In genomic region chr11:134050541-134051383, GRCh38 we compare ENCODE assay signal across 8 cellular contexts. TPM values are rescaled to one million over a fixed set of nuclear protein-coding genes. Genes with fewer than 3 reads are reported as not detected.
A peak's percentile ranks its signal among the peaks of the same experiment; 100 is the strongest.
DNase-seq lines count a peak whose midpoint lies in the region; ATAC-seq and TF ChIP-seq lines count a peak whose summit lies in the region.

No MANE protein-coding gene starts in this region.

- H3K9ac ChIP-seq in GM23248: peak overlapping the region; percentile 32; the same call in 1 of the 2 replicates

- H3K4me1 Mint-ChIP-seq in activated naive CD4-positive, alpha-beta T cell treated with anti-CD3 and anti-CD28 coated beads, Interleukin-2, amount 10 ng/mL, durations not matched to agents 7 days and 5 days: peaks cover 17% of the 10 kb centered on the region

- no peaks in the 10 kb centered on the region for H3K9me3 Mint-ChIP-seq in activated naive CD4-positive, alpha-beta T cell treated with anti-CD3 and anti-CD28 coated beads, Interleukin-2, amount 10 ng/mL, durations not matched to agents 7 days and 5 days

- H3K27ac Mint-ChIP-seq in activated naive CD4-positive, alpha-beta T cell treated with anti-CD3 and anti-CD28 coated beads, Interleukin-2, amount 10 ng/mL, durations not matched to agents 7 days and 5 days: peak overlapping the region; percentile 85

- H3K9me2 ChIP-seq in GM23248 (ENCODE audit: insufficient read depth): no peaks in the 10 kb centered on the region

- 34 to 38% methylated on average over 35 to 40 of the region's 43 CpGs for WGBS in GM23248 (ENCODE audit: low coverage in 1 of 2, low lambda C conversion rate in 2 of 2, missing lambda C conversion rate in 2 of 2), 2 experiments

- H3K4me3 ChIP-seq in GM23248: peak overlapping the region; percentile 52
- H3K4me3 ChIP-seq in SJSA1: no peak overlapping the region
- no peak overlapping the region for H3K4me3 ChIP-seq in uterus

- H3K36me3 ChIP-seq in GM23248 (ENCODE audit: low read depth) (no peaks in the 10 kb centered on the region), SJSA1 (no peaks in the 10 kb centered on the region), uterus (no peaks in the 10 kb centered on the region)

- H3K79me2 ChIP-seq in GM23248 (ENCODE audit: insufficient read depth): no peaks in the 10 kb centered on the region

- H2AFZ ChIP-seq in GM23248: peak overlapping the region; percentile 71

- H3K9me3 ChIP-seq in GM23248 (ENCODE audit: low read depth) (no peaks in the 10 kb centered on the region), SJSA1 (replicated peaks) (no peaks in the 10 kb centered on the region), uterus (no peaks in the 10 kb centered on the region)

- H3F3A ChIP-seq in GM23248 (ENCODE audit: insufficient read depth): peaks cover 9% of the 10 kb centered on the region; the same call in 1 of the 2 replicates

- H3K36me3 Mint-ChIP-seq in activated naive CD4-positive, alpha-beta T cell treated with anti-CD3 and anti-CD28 coated beads, Interleukin-2, amount 10 ng/mL, durations not matched to agents 7 days and 5 days: no peaks in the 10 kb centered on the region

- peak; percentile 80 for ATAC-seq in Right ventricle myocardium inferior

- peak overlapping the region; percentile 64 for H3K4me3 Mint-ChIP-seq in activated naive CD4-positive, alpha-beta T cell treated with anti-CD3 and anti-CD28 coated beads, Interleukin-2, amount 10 ng/mL, durations not matched to agents 7 days and 5 days

- H3K4me1 ChIP-seq in GM23248 (ENCODE audit: insufficient read depth) (peaks cover 14% of the 10 kb centered on the region), SJSA1 (replicated peaks) (peaks cover 7% of the 10 kb centered on the region; the same call in 1 of the 2 replicates), uterus (peaks cover 0 to 6% of the 10 kb centered on the region in 2 donors)

- TF ChIP-seq CTCF in LNCAP (IDR thresholded peaks at IDR 0.05) (peak; percentile 96), uterus (IDR thresholded peaks at IDR 0.05) (peak; percentile 93 to 98 (median 96))

- DNase-seq in Daoy (ENCODE audit: low read depth) (peak; percentile 74), GM23248 (peak; percentile 80), SJSA1 (ENCODE audit: low read depth in 1 of 2, low spot score in 2 of 2) (peak; percentile 34 to 46), Right ventricle myocardium inferior (ENCODE audit: missing footprints) (peak; percentile 88), posterior vena cava (ENCODE audit: low spot score) (peak; percentile 93), uterus (peak; percentile 77 to 81)
- DNase-seq in activated naive CD4-positive, alpha-beta T cell treated with anti-CD3 and anti-CD28 coated beads, Interleukin-2, amount 10 ng/mL, durations not matched to agents 7 days and 5 days: peak; percentile 81

- CTCF ChIA-PET in activated naive CD4-positive, alpha-beta T cell treated with anti-CD3 and anti-CD28 coated beads, Interleukin-2, amount 10 ng/mL, durations not matched to agents 7 days and 5 days (lab: Charles Lee): interaction anchor here (0.6 to 3.4 kb wide), 30 partner anchors 10 to 302 kb away, joined by 3 to 49 read pairs (median 4); no protein-coding TSS in a partner anchor

- peaks cover 72% of the 10 kb centered on the region for H3K27me3 Mint-ChIP-seq in activated naive CD4-positive, alpha-beta T cell treated with anti-CD3 and anti-CD28 coated beads, Interleukin-2, amount 10 ng/mL, durations not matched to agents 7 days and 5 days

- H4K20me1 ChIP-seq in GM23248 (ENCODE audit: insufficient read depth): no peaks in the 10 kb centered on the region

- H3K27me3 ChIP-seq in GM23248 (replicated peaks; ENCODE audit: insufficient read depth) (no peaks in the 10 kb centered on the region), SJSA1 (replicated peaks) (no peaks in the 10 kb centered on the region), uterus (no peaks in the 10 kb centered on the region)

- H3K4me2 ChIP-seq in GM23248 (ENCODE audit: unreplicated experiment): peak overlapping the region; percentile 50

- intact Hi-C loops in Right ventricle myocardium inferior (cut with DNase I) (loop anchor here (1.0 kb wide), 1 partner anchor 89 kb away; no protein-coding TSS in a partner anchor), posterior vena cava (cut with DNase I) (loop anchor here in 1 of 2 donors (5.0 kb wide), 1 partner anchor 92 kb away; no protein-coding TSS in a partner anchor), uterus (cut with DNase I; ENCODE audit: low total_unique reads) (loop anchor here (2.0 kb wide), 1 partner anchor 88 kb away; no protein-coding TSS in a partner anchor)

- TF ChIP-seq POLR2A in uterus (IDR thresholded peaks at IDR 0.05): no peak

- in situ Hi-C loops in GM23248 (cut with MboI): loop anchor here (5.0 kb wide), 1 partner anchor 87 kb away; no protein-coding TSS in a partner anchor

- H3K27ac ChIP-seq in GM23248 (no peak overlapping the region), SJSA1 (no peak overlapping the region), uterus (peak overlapping the region in 1 of 2 donors; percentile 31)

RNA-seq across cellular contexts. Expression of gene JAM3, which starts 18.1 kb away (rescaled TPM):
- 53.9 and 61.8 TPM in 2 replicates for total RNA-seq in Daoy (2014; rRNA removed; shearing (Covaris generic))
- total RNA-seq in GM23248 (2014; rRNA removed; shearing (Covaris generic)): 63.7 and 65.1 TPM in 2 replicates
- 46.2 and 48.2 TPM in 2 replicates for polyA plus RNA-seq in GM23248 (2016; fragmentation: Nextera tagmentation; extraction: Ambion mirVana)
- 1.7 and 2.4 TPM in 2 replicates for total RNA-seq in SJSA1 (2014; rRNA removed; shearing (Covaris generic))
- total RNA-seq in Right ventricle myocardium inferior (22.5 TPM), posterior vena cava (10 to 100 TPM; 86.6 to 92.2 TPM), uterus (10 to 100 TPM; 51.7 to 86.7 (median 68.1) TPM)

Comparison
In these comparisons a context has a peak if more than half of its experiments do, and no peak if none do; other contexts are left out.
1. DNase-seq: peak in every context shown above with its lines; median percentile 93 in posterior vena cava; 88 in Right ventricle myocardium inferior; 81 in activated naive CD4-positive, alpha-beta T cell treated with anti-CD3 and anti-CD28 coated beads, Interleukin-2, amount 10 ng/mL, durations not matched to agents 7 days and 5 days; 80 in GM23248; 79 in uterus; 74 in Daoy; 40 in SJSA1.